In the genomic region with DNA sequence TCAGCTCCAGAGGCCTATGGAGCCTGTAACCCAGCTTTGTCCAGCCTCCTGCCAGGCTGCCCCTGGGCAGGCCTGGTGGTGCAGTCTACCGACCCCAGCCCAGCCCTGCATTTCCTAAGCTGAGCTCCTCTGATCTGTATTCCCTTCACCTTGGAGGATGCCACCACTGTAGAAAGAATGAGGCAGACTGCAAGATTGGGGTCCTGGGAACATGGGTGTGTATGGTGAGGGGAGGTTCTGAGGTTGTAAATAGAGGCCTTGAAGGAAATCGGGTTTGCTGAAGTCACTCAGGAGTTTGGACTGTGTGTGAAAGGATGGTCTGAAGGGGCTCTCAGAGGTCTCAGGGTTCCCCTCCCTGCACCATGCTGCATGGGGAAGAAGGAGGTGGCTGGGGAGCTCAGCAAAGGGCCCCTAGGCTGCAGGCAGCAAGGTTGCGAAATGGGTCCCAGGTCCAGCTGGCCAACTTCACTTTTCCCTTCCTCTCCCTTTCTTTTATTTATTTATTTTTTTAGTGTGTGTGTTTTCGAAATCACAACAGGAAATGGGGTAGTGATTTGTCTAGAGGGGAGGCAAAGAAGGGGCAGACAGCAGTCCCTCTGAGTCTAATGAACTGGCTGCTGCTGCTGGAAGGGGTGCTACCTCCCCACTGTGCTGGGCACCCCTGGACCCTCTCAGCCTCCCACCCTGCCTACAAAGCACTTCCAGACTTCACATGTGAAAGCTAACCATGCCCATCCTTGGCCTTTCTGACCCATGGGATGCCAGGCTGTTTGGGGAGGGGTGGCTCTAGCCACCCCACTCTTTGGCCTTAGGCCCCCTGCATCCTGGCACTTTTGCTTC, we compare ENCODE assay signal across 1 cellular context.
TF ChIP-seq lines count a peak whose summit lies in the region.

No MANE protein-coding gene starts in this region.

TF ChIP-seq in GM23338, 12 proteins besides CTCF, POLR2A, EP300 and RAD21 (continued from another document):
- TF ChIP-seq, protein P1, sequence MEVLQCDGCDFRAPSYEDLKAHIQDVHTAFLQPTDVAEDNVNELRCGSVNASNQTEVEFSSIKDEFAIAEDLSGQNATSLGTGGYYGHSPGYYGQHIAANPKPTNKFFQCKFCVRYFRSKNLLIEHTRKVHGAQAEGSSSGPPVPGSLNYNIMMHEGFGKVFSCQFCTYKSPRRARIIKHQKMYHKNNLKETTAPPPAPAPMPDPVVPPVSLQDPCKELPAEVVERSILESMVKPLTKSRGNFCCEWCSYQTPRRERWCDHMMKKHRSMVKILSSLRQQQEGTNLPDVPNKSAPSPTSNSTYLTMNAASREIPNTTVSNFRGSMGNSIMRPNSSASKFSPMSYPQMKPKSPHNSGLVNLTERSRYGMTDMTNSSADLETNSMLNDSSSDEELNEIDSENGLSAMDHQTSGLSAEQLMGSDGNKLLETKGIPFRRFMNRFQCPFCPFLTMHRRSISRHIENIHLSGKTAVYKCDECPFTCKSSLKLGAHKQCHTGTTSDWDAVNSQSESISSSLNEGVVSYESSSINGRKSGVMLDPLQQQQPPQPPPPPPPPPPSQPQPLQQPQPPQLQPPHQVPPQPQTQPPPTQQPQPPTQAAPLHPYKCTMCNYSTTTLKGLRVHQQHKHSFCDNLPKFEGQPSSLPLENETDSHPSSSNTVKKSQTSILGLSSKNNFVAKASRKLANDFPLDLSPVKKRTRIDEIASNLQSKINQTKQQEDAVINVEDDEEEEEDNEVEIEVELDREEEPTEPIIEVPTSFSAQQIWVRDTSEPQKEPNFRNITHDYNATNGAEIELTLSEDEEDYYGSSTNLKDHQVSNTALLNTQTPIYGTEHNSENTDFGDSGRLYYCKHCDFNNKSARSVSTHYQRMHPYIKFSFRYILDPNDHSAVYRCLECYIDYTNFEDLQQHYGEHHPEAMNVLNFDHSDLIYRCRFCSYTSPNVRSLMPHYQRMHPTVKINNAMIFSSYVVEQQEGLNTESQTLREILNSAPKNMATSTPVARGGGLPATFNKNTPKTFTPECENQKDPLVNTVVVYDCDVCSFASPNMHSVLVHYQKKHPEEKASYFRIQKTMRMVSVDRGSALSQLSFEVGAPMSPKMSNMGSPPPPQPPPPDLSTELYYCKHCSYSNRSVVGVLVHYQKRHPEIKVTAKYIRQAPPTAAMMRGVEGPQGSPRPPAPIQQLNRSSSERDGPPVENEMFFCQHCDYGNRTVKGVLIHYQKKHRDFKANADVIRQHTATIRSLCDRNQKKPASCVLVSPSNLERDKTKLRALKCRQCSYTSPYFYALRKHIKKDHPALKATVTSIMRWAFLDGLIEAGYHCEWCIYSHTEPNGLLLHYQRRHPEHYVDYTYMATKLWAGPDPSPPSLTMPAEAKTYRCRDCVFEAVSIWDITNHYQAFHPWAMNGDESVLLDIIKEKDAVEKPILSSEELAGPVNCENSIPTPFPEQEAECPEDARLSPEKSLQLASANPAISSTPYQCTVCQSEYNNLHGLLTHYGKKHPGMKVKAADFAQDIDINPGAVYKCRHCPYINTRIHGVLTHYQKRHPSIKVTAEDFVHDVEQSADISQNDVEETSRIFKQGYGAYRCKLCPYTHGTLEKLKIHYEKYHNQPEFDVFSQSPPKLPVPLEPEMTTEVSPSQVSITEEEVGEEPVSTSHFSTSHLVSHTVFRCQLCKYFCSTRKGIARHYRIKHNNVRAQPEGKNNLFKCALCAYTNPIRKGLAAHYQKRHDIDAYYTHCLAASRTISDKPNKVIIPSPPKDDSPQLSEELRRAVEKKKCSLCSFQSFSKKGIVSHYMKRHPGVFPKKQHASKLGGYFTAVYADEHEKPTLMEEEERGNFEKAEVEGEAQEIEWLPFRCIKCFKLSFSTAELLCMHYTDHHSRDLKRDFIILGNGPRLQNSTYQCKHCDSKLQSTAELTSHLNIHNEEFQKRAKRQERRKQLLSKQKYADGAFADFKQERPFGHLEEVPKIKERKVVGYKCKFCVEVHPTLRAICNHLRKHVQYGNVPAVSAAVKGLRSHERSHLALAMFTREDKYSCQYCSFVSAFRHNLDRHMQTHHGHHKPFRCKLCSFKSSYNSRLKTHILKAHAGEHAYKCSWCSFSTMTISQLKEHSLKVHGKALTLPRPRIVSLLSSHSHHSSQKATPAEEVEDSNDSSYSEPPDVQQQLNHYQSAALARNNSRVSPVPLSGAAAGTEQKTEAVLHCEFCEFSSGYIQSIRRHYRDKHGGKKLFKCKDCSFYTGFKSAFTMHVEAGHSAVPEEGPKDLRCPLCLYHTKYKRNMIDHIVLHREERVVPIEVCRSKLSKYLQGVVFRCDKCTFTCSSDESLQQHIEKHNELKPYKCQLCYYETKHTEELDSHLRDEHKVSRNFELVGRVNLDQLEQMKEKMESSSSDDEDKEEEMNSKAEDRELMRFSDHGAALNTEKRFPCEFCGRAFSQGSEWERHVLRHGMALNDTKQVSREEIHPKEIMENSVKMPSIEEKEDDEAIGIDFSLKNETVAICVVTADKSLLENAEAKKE (CRISPR knock-in tag; IDR thresholded peaks at IDR 0.05), result no peak
- TF ChIP-seq EZH2phosphoT487 (IDR thresholded peaks at IDR 0.05; ENCODE audit: unreplicated experiment) (no peak), NANOG (IDR thresholded peaks at IDR 0.05; ENCODE audit: borderline replicate concordance) (no peak), ZNF331 (CRISPR knock-in tag; IDR thresholded peaks at IDR 0.05; ENCODE audit: low read depth) (no peak), STAT1 (IDR thresholded peaks at IDR 0.05; ENCODE audit: unreplicated experiment) (no peak), POLR2AphosphoS5 (IDR thresholded peaks at IDR 0.05; ENCODE audit: low read depth) (no peak), EZH2 (IDR thresholded peaks at IDR 0.05; ENCODE audit: low read depth, unreplicated experiment) (no peak), CREB1 (CRISPR knock-in tag; IDR thresholded peaks at IDR 0.05; ENCODE audit: low read depth) (no peak), ZNF114 (CRISPR knock-in tag; IDR thresholded peaks at IDR 0.05) (no peak)
- TF ChIP-seq, protein P2, sequence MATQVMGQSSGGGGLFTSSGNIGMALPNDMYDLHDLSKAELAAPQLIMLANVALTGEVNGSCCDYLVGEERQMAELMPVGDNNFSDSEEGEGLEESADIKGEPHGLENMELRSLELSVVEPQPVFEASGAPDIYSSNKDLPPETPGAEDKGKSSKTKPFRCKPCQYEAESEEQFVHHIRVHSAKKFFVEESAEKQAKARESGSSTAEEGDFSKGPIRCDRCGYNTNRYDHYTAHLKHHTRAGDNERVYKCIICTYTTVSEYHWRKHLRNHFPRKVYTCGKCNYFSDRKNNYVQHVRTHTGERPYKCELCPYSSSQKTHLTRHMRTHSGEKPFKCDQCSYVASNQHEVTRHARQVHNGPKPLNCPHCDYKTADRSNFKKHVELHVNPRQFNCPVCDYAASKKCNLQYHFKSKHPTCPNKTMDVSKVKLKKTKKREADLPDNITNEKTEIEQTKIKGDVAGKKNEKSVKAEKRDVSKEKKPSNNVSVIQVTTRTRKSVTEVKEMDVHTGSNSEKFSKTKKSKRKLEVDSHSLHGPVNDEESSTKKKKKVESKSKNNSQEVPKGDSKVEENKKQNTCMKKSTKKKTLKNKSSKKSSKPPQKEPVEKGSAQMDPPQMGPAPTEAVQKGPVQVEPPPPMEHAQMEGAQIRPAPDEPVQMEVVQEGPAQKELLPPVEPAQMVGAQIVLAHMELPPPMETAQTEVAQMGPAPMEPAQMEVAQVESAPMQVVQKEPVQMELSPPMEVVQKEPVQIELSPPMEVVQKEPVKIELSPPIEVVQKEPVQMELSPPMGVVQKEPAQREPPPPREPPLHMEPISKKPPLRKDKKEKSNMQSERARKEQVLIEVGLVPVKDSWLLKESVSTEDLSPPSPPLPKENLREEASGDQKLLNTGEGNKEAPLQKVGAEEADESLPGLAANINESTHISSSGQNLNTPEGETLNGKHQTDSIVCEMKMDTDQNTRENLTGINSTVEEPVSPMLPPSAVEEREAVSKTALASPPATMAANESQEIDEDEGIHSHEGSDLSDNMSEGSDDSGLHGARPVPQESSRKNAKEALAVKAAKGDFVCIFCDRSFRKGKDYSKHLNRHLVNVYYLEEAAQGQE (IDR thresholded peaks at IDR 0.05; ENCODE audit: unreplicated experiment), result no peak
